ENCODE assay signal across 20 cellular contexts in genomic region chr7:139490130-139490529, GRCh38. TPM values are rescaled to one million over a fixed set of nuclear protein-coding genes. Genes with fewer than 3 reads are reported as not detected.
DNase-seq lines count a peak whose midpoint lies in the region; ATAC-seq and TF ChIP-seq lines count a peak whose summit lies in the region.
"Had no signal": no experiment of that assay in that cellular context is flagged by ENCODE, and none has a peak within 500 bp of the region (broad histone marks: within the 10 kb centered on the region; RNA-seq: fewer than 3 reads in every experiment).

No MANE protein-coding gene starts in this region.

- peaks cover 6% of the 10 kb centered on the region for H3K9me3 ChIP-seq in vagina

- intact Hi-C loops in sciatic nerve (cut with DNase I) (no loop called here), vagina (cut with DNase I) (no loop called here)

- no peaks in the 10 kb centered on the region for H3K4me1 ChIP-seq in vagina
- H3K4me1 ChIP-seq: psoas muscle had no signal

- ATAC-seq in sciatic nerve: peak; percentile 92
- ATAC-seq in GM18907 (IDR thresholded peaks at IDR 0.05; ENCODE audit: unreplicated experiment): no peak
- ATAC-seq: activated CD8-positive, alpha-beta memory T cell treated with anti-CD3 and anti-CD28 coated beads, Interleukin-2, amount 10 ng/mL, durations not matched to agents 7 days and 5 days; psoas muscle had no signal

- TF ChIP-seq POLR2A in vagina (IDR thresholded peaks at IDR 0.05): no peak

- DNase-seq in HPDE6-E6E7 (ENCODE audit: extremely low spot score): peak; percentile 26
- DNase-seq in NCI-H2196 (lab: John Stamatoyannopoulos, UW; ENCODE audit: unreplicated experiment): peak; percentile 65
- DNase-seq in choroid plexus epithelial cell (ENCODE audit: low read depth): peak; percentile 20
- no peak for DNase-seq in sciatic nerve (ENCODE audit: low spot score)
- DNase-seq in UCSD-AML1 (lab: John Stamatoyannopoulos, UW; ENCODE audit: unreplicated experiment): no peak
- no peak for DNase-seq in vagina (ENCODE audit: extremely low spot score in 2 of 2)
- no peak for DNase-seq in activated naive CD4-positive, alpha-beta T cell treated with Interleukin-2 at 50 U/mL for 16 hours
- DNase-seq: activated B cell treated with CpG ODN at 0.5 μM for 24 hours; activated CD8-positive, alpha-beta memory T cell treated with anti-CD3 and anti-CD28 coated beads, Interleukin-2, amount 10 ng/mL, durations not matched to agents 7 days and 5 days; activated naive CD4-positive, alpha-beta T cell treated with anti-CD3 and anti-CD28 coated beads, Interleukin-2, amount 10 ng/mL, durations not matched to agents 7 days and 5 days; endodermal cell; NCI-H1930; OCI-M1; psoas muscle had no signal

- TF ChIP-seq CTCF in choroid plexus epithelial cell (conservative IDR thresholded peaks at IDR 0.05; ENCODE audit: low read depth, low read length): no peak
- TF ChIP-seq CTCF in vagina (IDR thresholded peaks at IDR 0.05): no peak

- no peaks in the 10 kb centered on the region for H3K36me3 ChIP-seq in vagina
- H3K36me3 ChIP-seq: BLaER1, tibial nerve had no signal

- H3K27ac ChIP-seq in vagina: no peak overlapping the region
- H3K27ac ChIP-seq: BLaER1, psoas muscle had no signal

- H3K27me3 ChIP-seq in vagina: no peaks in the 10 kb centered on the region

- H3K4me3 ChIP-seq in choroid plexus epithelial cell (ENCODE audit: low read depth, low read length) (no peak overlapping the region), vagina (no peak overlapping the region)
- H3K4me3 ChIP-seq: BLaER1, psoas muscle, tibial nerve had no signal

RNA-seq across cellular contexts. Expression of gene KLRG2, which starts 6.7 kb away (rescaled TPM):
- 9.0 TPM for total RNA-seq in sciatic nerve
- 6.6 TPM for total RNA-seq in vagina
- total RNA-seq: activated B cell treated with CpG ODN at 0.5 μM for 24 hours, cardiac septum, G401, glomerular endothelial cell, psoas muscle had no signal

RNA-seq across cellular contexts. Expression of gene CLEC2L, which starts 33.4 kb away (rescaled TPM):
- not detected for total RNA-seq in sciatic nerve
- total RNA-seq in vagina: not detected
- total RNA-seq: activated B cell treated with CpG ODN at 0.5 μM for 24 hours; activated CD8-positive, alpha-beta memory T cell treated with anti-CD3 and anti-CD28 coated beads, Interleukin-2, amount 10 ng/mL, durations not matched to agents 7 days and 5 days; cardiac septum; glomerular endothelial cell had no signal

Comparison
In these comparisons a context has a peak if more than half of its experiments do, and no peak if none do; other contexts are left out.
1. DNase-seq: peak in HPDE6-E6E7 (single experiment), NCI-H2196 (single experiment) and choroid plexus epithelial cell (single experiment); none in sciatic nerve (single experiment), UCSD-AML1 (single experiment), vagina (0 of 2) and activated naive CD4-positive, alpha-beta T cell treated with Interleukin-2 at 50 U/mL for 16 hours (single experiment).